In the genomic region with DNA sequence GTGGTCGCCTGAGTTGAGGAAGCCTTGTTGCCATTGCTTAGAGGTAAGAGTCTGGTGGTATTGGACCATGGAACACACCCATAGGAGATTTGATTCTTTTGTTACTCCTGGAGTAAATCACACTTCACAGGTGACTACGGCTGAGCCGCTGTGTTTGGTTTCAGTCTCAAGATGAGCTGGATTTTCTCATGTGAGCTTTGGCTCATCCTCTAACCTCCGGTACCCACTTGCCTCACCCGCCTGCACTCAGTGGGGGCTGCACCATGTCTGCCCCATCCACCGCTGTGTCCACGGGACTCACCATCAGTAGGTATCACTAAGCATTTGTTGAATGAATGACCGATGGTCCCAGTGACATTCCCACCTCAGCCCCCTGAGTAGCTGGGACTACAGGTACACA, we compare ENCODE assay signal across 20 cellular contexts. TPM values are rescaled to one million over a fixed set of nuclear protein-coding genes. Genes with fewer than 3 reads are reported as not detected.
DNase-seq lines count a peak whose midpoint lies in the region; ATAC-seq lines count a peak whose summit lies in the region.
"Had no signal": no experiment of that assay in that cellular context is flagged by ENCODE, and none has a peak within 500 bp of the region (broad histone marks: within the 10 kb centered on the region; RNA-seq: fewer than 3 reads in every experiment).

No MANE protein-coding gene starts in this region.

- DNase-seq in activated T-cell treated with anti-CD3 and anti-CD28 coated beads, Interleukin-2, amount 50 U/mL, for 72 hours: peak; percentile 45 to 49
- no peak for DNase-seq in activated T-cell treated with anti-CD3 and anti-CD28 coated beads, Interleukin-2, amount 50 U/mL, for 24 hours
- DNase-seq in sciatic nerve (ENCODE audit: low spot score): peak; percentile 22
- DNase-seq in AML-193 (lab: John Stamatoyannopoulos, UW): no peak
- DNase-seq: DMS79, MM.1S, NCI-H1105, NCI-H1694 treated with DMSO at 0.1 percent for 48 hours, NCI-H446, NCI-H774 had no signal

- peaks cover 2 to 5% of the 10 kb centered on the region in 2 donors for H3K9me3 Mint-ChIP-seq in activated T-cell treated with anti-CD3 and anti-CD28 coated beads, Interleukin-2, amount 50 U/mL, for 72 hours
- H3K9me3 Mint-ChIP-seq in activated T-cell treated with anti-CD3 and anti-CD28 coated beads, Interleukin-2, amount 50 U/mL, for 24 hours: peaks cover 3% of the 10 kb centered on the region

- ATAC-seq in activated T-cell treated with anti-CD3 and anti-CD28 coated beads, Interleukin-2, amount 50 U/mL, for 72 hours (replicated peaks in 1 of 2): peak; percentile 91 to 93
- peak; percentile 43 for ATAC-seq in GM18502 (IDR thresholded peaks at IDR 0.05; ENCODE audit: poor library complexity, unreplicated experiment)
- ATAC-seq in HG03442 (IDR thresholded peaks at IDR 0.05; ENCODE audit: unreplicated experiment): peak; percentile 47
- no peak for ATAC-seq in sciatic nerve
- ATAC-seq in HG02798 (IDR thresholded peaks at IDR 0.05; ENCODE audit: poor library complexity, unreplicated experiment): no peak
- no peak for ATAC-seq in HG02588 (IDR thresholded peaks at IDR 0.05; ENCODE audit: unreplicated experiment)
- ATAC-seq: HepG2, Panc1, Right ventricle myocardium inferior had no signal

- H3K4me3 Mint-ChIP-seq in activated T-cell treated with anti-CD3 and anti-CD28 coated beads, Interleukin-2, amount 50 U/mL, for 72 hours: peak overlapping the region; percentile 37 to 42
- no peak overlapping the region for H3K4me3 Mint-ChIP-seq in activated T-cell treated with anti-CD3 and anti-CD28 coated beads, Interleukin-2, amount 50 U/mL, for 24 hours
- H3K4me3 Mint-ChIP-seq: CD4-positive, CD25-positive, alpha-beta regulatory T cell had no signal

- peaks cover 17% of the 10 kb centered on the region for H3K27me3 Mint-ChIP-seq in activated T-cell treated with anti-CD3 and anti-CD28 coated beads, Interleukin-2, amount 50 U/mL, for 72 hours (ENCODE audit: low read depth)
- H3K27me3 Mint-ChIP-seq in activated T-cell treated with anti-CD3 and anti-CD28 coated beads, Interleukin-2, amount 50 U/mL, for 24 hours: peaks cover 8% of the 10 kb centered on the region

- H3K27ac Mint-ChIP-seq in activated T-cell treated with anti-CD3 and anti-CD28 coated beads, Interleukin-2, amount 50 U/mL, for 72 hours: no peak overlapping the region
- no peak overlapping the region for H3K27ac Mint-ChIP-seq in activated T-cell treated with anti-CD3 and anti-CD28 coated beads, Interleukin-2, amount 50 U/mL, for 24 hours
- H3K27ac Mint-ChIP-seq: CD4-positive, CD25-positive, alpha-beta regulatory T cell had no signal

- intact Hi-C loops in sciatic nerve (cut with DNase I): no loop called here

- peaks cover 19% of the 10 kb centered on the region for H3K4me1 Mint-ChIP-seq in activated T-cell treated with anti-CD3 and anti-CD28 coated beads, Interleukin-2, amount 50 U/mL, for 72 hours (ENCODE audit: low read depth)
- peaks cover 8% of the 10 kb centered on the region for H3K4me1 Mint-ChIP-seq in activated T-cell treated with anti-CD3 and anti-CD28 coated beads, Interleukin-2, amount 50 U/mL, for 24 hours (ENCODE audit: low read depth)

- H3K36me3 Mint-ChIP-seq in activated T-cell treated with anti-CD3 and anti-CD28 coated beads, Interleukin-2, amount 50 U/mL, for 72 hours (ENCODE audit: insufficient read depth in 2 of 2): peaks cover 4 to 5% of the 10 kb centered on the region in 2 donors
- H3K36me3 Mint-ChIP-seq in activated T-cell treated with anti-CD3 and anti-CD28 coated beads, Interleukin-2, amount 50 U/mL, for 24 hours (ENCODE audit: low read depth): no peaks in the 10 kb centered on the region
- H3K36me3 Mint-ChIP-seq: CD4-positive, CD25-positive, alpha-beta regulatory T cell had no signal

RNA-seq across cellular contexts. Expression of gene HTT-AS, which starts 52.7 kb away (rescaled TPM):
- total RNA-seq in activated T-cell treated with anti-CD3 and anti-CD28 coated beads, Interleukin-2, amount 50 U/mL, for 72 hours: not detected
- not detected for total RNA-seq in sciatic nerve
- total RNA-seq: A673; CD4-positive, CD25-positive, alpha-beta regulatory T cell; G401; HepG2; Right ventricle myocardium inferior had no signal

RNA-seq across cellular contexts. Expression of gene HTT, which starts 52.9 kb away (rescaled TPM):
- total RNA-seq in activated T-cell treated with anti-CD3 and anti-CD28 coated beads, Interleukin-2, amount 50 U/mL, for 72 hours: 10 to 100 TPM; 88.0 to 97.9 TPM
- total RNA-seq in sciatic nerve: 67.8 TPM

RNA-seq across cellular contexts. Expression of gene GRK4, which starts 58.3 kb away (rescaled TPM):
- 1 to 10 TPM; 3.8 to 5.5 TPM for total RNA-seq in activated T-cell treated with anti-CD3 and anti-CD28 coated beads, Interleukin-2, amount 50 U/mL, for 72 hours
- 14.8 TPM for total RNA-seq in sciatic nerve

RNA-seq across cellular contexts. Expression of gene NOP14, which starts 58.4 kb away (rescaled TPM):
- total RNA-seq in activated T-cell treated with anti-CD3 and anti-CD28 coated beads, Interleukin-2, amount 50 U/mL, for 72 hours: 10 to 100 TPM; 72.0 to 75.8 TPM
- 20.0 TPM for total RNA-seq in sciatic nerve

Comparison
In these comparisons a context has a peak if more than half of its experiments do, and no peak if none do; other contexts are left out.
1. DNase-seq: peak in activated T-cell treated with anti-CD3 and anti-CD28 coated beads, Interleukin-2, amount 50 U/mL, for 72 hours (2 of 2) and sciatic nerve (single experiment); none in activated T-cell treated with anti-CD3 and anti-CD28 coated beads, Interleukin-2, amount 50 U/mL, for 24 hours (single experiment) and AML-193 (0 of 2).
2. ATAC-seq: peak in activated T-cell treated with anti-CD3 and anti-CD28 coated beads, Interleukin-2, amount 50 U/mL, for 72 hours (2 of 2), GM18502 (single experiment) and HG03442 (single experiment); none in sciatic nerve (single experiment), HG02798 (single experiment) and HG02588 (single experiment).